ENCODE assay signal across 10 cellular contexts in the genomic region with DNA sequence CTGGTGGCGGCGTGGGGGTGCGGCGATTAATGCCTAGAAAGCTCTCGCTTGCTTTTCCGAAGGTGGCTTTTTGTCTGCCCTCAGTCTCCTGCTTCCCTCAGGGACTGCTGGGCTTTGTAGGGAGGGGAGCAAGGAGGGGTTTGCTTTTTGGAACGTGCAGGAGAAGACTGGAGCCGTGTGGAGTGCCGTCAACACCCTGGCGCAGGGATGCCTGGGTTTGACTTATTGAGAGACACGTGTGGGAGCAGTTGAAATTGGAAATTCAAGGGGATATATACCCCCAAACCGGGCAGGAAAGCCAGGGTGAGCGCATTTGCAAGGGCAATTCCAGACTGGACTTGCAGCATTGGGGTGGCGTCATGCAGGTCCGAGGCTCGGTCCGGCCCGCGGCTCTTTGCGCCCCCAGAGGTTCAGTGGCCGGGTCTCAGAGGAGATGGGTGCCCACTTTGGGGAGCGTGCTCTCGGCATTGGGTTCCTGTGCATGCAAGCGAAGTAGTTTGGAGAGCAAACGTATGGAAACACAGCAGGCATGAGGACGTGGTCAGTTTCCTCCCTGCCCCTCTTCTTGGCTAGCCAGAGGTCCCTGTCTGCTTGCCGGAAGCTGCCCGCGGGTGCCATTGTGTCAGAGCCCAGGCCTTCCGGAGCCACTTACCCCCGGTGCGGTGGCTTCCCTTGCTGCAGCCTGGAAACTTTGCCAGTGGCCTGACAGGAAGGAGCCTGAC. TPM values are rescaled to one million over a fixed set of nuclear protein-coding genes. Genes with fewer than 3 reads are reported as not detected.
DNase-seq lines count a peak whose midpoint lies in the region; TF ChIP-seq lines count a peak whose summit lies in the region.
"Had no signal": no experiment of that assay in that cellular context is flagged by ENCODE, and none has a peak within 500 bp of the region (broad histone marks: within the 10 kb centered on the region; RNA-seq: fewer than 3 reads in every experiment).

No MANE protein-coding gene starts in this region.

- H3K9me3 ChIP-seq in HUES48 (ENCODE audit: control insufficient read depth, insufficient read depth, low read length), result no peaks in the 10 kb centered on the region
- H3K9me3 ChIP-seq in osteoblast (ENCODE audit: low read depth, low read length), result no peaks in the 10 kb centered on the region
- H3K9me3 ChIP-seq: adrenal gland had no signal

- no peak for DNase-seq in AG09309 (ENCODE audit: low read depth)
- no peak for DNase-seq in epithelial cell of proximal tubule (ENCODE audit: low read depth)
- no peak for DNase-seq in osteoblast (ENCODE audit: insufficient read length, low spot score, missing footprints)
- no peak for DNase-seq in stimulated activated CD4-positive, alpha-beta T cell treated with anti-CD3 and anti-CD28 coated beads, Interleukin-12 subunit alpha, Interleukin-12 subunit beta, amount 100 ng/mL, for 4 hours
- DNase-seq in activated effector memory CD4-positive, alpha-beta T cell treated with Interleukin-2 at 50 U/mL for 16 hours, result no peak
- DNase-seq in NCI-H1436 (lab: John Stamatoyannopoulos, UW), result no peak
- no peak for DNase-seq in NCI-H1417 treated with DMSO at 0.1 percent for 48 hours (lab: John Stamatoyannopoulos, UW)
- DNase-seq: NCI-H526 treated with DMSO at 0.1 percent for 48 hours had no signal

- H3K79me2 ChIP-seq in osteoblast (ENCODE audit: insufficient read depth, low read length), result no peaks in the 10 kb centered on the region

- no peak overlapping the region for H2AFZ ChIP-seq in osteoblast (ENCODE audit: low read length)

- H3K27ac ChIP-seq in HUES48 (ENCODE audit: low read depth, low read length) (no peak overlapping the region), osteoblast (ENCODE audit: low read depth, low read length) (no peak overlapping the region)
- H3K27ac ChIP-seq: adrenal gland had no signal

- no peaks in the 10 kb centered on the region for H3K36me3 ChIP-seq in HUES48 (ENCODE audit: control insufficient read depth, insufficient read depth, low read length)
- H3K36me3 ChIP-seq in osteoblast (ENCODE audit: insufficient read depth, low read length), result no peaks in the 10 kb centered on the region
- H3K36me3 ChIP-seq: adrenal gland had no signal

- H4K20me1 ChIP-seq in osteoblast (ENCODE audit: insufficient read depth, low read length), result peaks cover 2% of the 10 kb centered on the region

- peak overlapping the region; percentile 92 for H3K4me2 ChIP-seq in osteoblast (ENCODE audit: insufficient read depth, low read length)

- H3K27me3 ChIP-seq in HUES48 (ENCODE audit: control insufficient read depth, insufficient read depth, low read length) (peaks cover 55% of the 10 kb centered on the region), osteoblast (ENCODE audit: insufficient read depth, low read length) (peaks cover 26% of the 10 kb centered on the region)

- no peak overlapping the region for H3K9ac ChIP-seq in HUES48 (ENCODE audit: low read depth, low read length)

- H3K4me1 ChIP-seq in HUES48 (ENCODE audit: control insufficient read depth, insufficient read depth, low read length), result peaks cover 11% of the 10 kb centered on the region; the same call in 1 of the 2 replicates
- H3K4me1 ChIP-seq in osteoblast (ENCODE audit: insufficient read depth, low read length), result peaks cover 12% of the 10 kb centered on the region

- H3K4me3 ChIP-seq in AG09309 (ENCODE audit: control insufficient read depth, low read depth, low read length) (peak overlapping the region; percentile 67), HUES48 (ENCODE audit: low read depth, low read length) (peak overlapping the region; percentile 67), epithelial cell of proximal tubule (ENCODE audit: low read depth, low read length) (peak overlapping the region; percentile 74), osteoblast (ENCODE audit: insufficient read depth, low read length) (peak overlapping the region; percentile 75)

- TF ChIP-seq CTCF in AG09309 (IDR thresholded peaks at IDR 0.05; ENCODE audit: control insufficient read depth, insufficient read depth, low read depth, low read length, missing control alignments) (no peak), epithelial cell of proximal tubule (conservative IDR thresholded peaks at IDR 0.05; ENCODE audit: low read depth, low read length) (no peak), osteoblast (IDR thresholded peaks at IDR 0.05; ENCODE audit: extremely low read depth, low read depth, low read length) (no peak)

RNA-seq across cellular contexts. Expression of a gene that starts 2.2 kb away (rescaled TPM):
- total RNA-seq in epithelial cell of proximal tubule, result 1.6 and 2.7 TPM in 2 replicates
- 0.36 and 1.5 TPM in 2 replicates for total RNA-seq in osteoblast
